In the genomic region with DNA sequence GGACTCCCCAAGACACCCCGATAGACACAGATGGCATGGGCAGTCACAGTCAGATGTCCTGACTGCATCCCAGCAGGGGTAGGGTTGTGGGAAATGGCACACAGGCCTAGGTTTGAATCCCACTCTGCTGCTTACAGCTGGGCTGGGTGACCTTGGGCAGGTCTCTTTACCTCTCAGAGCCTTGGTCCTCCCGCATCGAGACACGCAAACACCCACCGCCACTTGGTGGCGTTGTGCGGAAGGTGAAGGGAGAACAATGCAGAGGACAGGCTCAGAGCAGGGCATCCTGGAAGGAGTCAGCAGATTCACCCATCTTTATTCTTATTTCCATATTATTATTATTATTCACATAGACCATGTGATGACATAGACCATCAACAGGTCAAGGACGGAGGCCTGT, we compare ENCODE assay signal across 1 cellular context.
TF ChIP-seq lines count a peak whose summit lies in the region.

No MANE protein-coding gene starts in this region.

TF ChIP-seq in WTC11, 78 proteins besides CTCF, POLR2A, EP300 and RAD21 (continued from another document):
- TF ChIP-seq, protein P1, sequence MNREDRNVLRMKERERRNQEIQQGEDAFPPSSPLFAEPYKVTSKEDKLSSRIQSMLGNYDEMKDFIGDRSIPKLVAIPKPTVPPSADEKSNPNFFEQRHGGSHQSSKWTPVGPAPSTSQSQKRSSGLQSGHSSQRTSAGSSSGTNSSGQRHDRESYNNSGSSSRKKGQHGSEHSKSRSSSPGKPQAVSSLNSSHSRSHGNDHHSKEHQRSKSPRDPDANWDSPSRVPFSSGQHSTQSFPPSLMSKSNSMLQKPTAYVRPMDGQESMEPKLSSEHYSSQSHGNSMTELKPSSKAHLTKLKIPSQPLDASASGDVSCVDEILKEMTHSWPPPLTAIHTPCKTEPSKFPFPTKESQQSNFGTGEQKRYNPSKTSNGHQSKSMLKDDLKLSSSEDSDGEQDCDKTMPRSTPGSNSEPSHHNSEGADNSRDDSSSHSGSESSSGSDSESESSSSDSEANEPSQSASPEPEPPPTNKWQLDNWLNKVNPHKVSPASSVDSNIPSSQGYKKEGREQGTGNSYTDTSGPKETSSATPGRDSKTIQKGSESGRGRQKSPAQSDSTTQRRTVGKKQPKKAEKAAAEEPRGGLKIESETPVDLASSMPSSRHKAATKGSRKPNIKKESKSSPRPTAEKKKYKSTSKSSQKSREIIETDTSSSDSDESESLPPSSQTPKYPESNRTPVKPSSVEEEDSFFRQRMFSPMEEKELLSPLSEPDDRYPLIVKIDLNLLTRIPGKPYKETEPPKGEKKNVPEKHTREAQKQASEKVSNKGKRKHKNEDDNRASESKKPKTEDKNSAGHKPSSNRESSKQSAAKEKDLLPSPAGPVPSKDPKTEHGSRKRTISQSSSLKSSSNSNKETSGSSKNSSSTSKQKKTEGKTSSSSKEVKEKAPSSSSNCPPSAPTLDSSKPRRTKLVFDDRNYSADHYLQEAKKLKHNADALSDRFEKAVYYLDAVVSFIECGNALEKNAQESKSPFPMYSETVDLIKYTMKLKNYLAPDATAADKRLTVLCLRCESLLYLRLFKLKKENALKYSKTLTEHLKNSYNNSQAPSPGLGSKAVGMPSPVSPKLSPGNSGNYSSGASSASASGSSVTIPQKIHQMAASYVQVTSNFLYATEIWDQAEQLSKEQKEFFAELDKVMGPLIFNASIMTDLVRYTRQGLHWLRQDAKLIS (CRISPR knock-in tag; IDR thresholded peaks at IDR 0.05; ENCODE audit: borderline replicate concordance), result no peak
